Comparison of ENCODE assay signal across 13 cellular contexts in the genomic region with DNA sequence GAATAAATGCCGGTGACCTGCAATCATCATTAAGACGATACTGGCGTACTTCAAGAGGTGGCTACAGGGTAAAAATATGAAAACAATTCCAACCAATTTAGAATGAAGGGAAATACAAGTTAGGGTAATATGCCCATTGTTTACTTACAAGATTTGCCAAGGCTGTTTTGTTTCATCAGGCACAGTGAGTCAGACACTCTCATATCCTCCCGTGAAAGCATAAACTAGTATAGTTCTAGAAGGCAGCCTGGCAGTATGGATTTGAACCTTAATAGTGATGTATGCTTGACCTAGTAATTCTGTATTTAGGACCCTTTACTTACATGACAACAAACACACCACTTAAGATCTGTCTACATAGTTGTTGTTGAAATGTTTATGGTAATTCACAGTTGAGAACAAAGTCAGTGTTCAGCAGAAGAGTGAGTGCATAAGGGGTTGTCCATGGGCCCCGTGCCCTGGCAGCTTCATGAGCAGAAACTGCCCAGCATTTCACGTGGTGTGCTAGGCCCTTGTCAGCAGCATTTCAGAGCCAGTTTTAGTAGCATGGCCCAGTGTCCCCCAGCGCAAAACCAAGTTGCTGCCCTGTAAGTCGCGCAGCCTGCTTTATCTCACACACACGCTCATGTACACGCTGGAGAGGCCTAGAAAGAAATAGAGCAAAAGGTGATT.
DNase-seq lines count a peak whose midpoint lies in the region; ATAC-seq and TF ChIP-seq lines count a peak whose summit lies in the region.
"Had no signal": no experiment of that assay in that cellular context is flagged by ENCODE, and none has a peak within 500 bp of the region (broad histone marks: within the 10 kb centered on the region; RNA-seq: fewer than 3 reads in every experiment).

No MANE protein-coding gene starts in this region.

- DNase-seq in M059J (ENCODE audit: low read depth) (peak; percentile 14), cerebellum (ENCODE audit: low spot score) (peak; percentile 20), left cardiac atrium (peak; percentile 52), gastrocnemius medialis (peak; percentile 15 to 49), NCI-H2107 treated with DMSO at 0.1 percent for 48 hours (lab: John Stamatoyannopoulos, UW; ENCODE audit: unreplicated experiment) (no peak), DMS 273 (lab: John Stamatoyannopoulos, UW; ENCODE audit: unreplicated experiment) (no peak), NK-92 (lab: John Stamatoyannopoulos, UW; ENCODE audit: unreplicated experiment) (no peak)
- DNase-seq: NCI-H146; stimulated activated CD4-positive, alpha-beta T cell treated with anti-CD3 and anti-CD28 coated beads, Interleukin-4, amount 100 ng/mL, for 1 hour; stomach; T-helper 1 cell had no signal

- in situ Hi-C loops in gastrocnemius medialis (cut with MboI; ENCODE audit: low sequenced_read_pairs in 4 of 4) = no loop called here

- TF ChIP-seq POLR2A in gastrocnemius medialis (IDR thresholded peaks at IDR 0.05) = no peak

- H3K4me1 ChIP-seq in gastrocnemius medialis = peaks cover 6 to 11% of the 10 kb centered on the region in 2 donors
- H3K4me1 ChIP-seq: stomach had no signal

- no peaks in the 10 kb centered on the region for H3K9me3 ChIP-seq in gastrocnemius medialis
- H3K9me3 ChIP-seq: stomach had no signal

- H3K27me3 ChIP-seq in gastrocnemius medialis = no peaks in the 10 kb centered on the region
- H3K27me3 ChIP-seq: stomach had no signal

- ATAC-seq in left cardiac atrium (peak; percentile 69 to 94), gastrocnemius medialis (peak; percentile 81 to 85), HG03095 (IDR thresholded peaks at IDR 0.05; ENCODE audit: unreplicated experiment) (no peak)
- ATAC-seq: esophagus mucosa had no signal

- no peak for TF ChIP-seq CTCF in gastrocnemius medialis (IDR thresholded peaks at IDR 0.05 in 4 of 5, conservative IDR thresholded peaks at IDR 0.05 in 1 of 5)

- H3K27ac ChIP-seq in gastrocnemius medialis = peak overlapping the region; percentile 35 to 77 (median 64)
- H3K27ac ChIP-seq: stomach had no signal

- peaks cover 4 to 94% of the 10 kb centered on the region in 2 donors for H3K36me3 ChIP-seq in gastrocnemius medialis

- no peak overlapping the region for H3K4me3 ChIP-seq in gastrocnemius medialis
- H3K4me3 ChIP-seq: stomach had no signal

- intact Hi-C loops in left cardiac atrium (cut with DNase I) (no loop called here), gastrocnemius medialis (cut with DNase I; ENCODE audit: low total_unique reads) (no loop called here)

Comparison
In these comparisons a context has a peak if more than half of its experiments do, and no peak if none do; other contexts are left out.
1. DNase-seq: peak in M059J (single experiment), cerebellum (single experiment), left cardiac atrium (single experiment) and gastrocnemius medialis (2 of 2); none in NCI-H2107 treated with DMSO at 0.1 percent for 48 hours (single experiment), DMS 273 (single experiment) and NK-92 (single experiment).